Comparison of ENCODE assay signal across 30 cellular contexts in genomic region chr19:10398819-10399218, GRCh38. TPM values are rescaled to one million over a fixed set of nuclear protein-coding genes. Genes with fewer than 3 reads are reported as not detected.
A peak's percentile ranks its signal among the peaks of the same experiment; 100 is the strongest.
DNase-seq lines count a peak whose midpoint lies in the region; ATAC-seq and TF ChIP-seq lines count a peak whose summit lies in the region.
"Had no signal": no experiment of that assay in that cellular context is flagged by ENCODE, and none has a peak within 500 bp of the region (broad histone marks: within the 10 kb centered on the region; RNA-seq: fewer than 3 reads in every experiment).

No MANE protein-coding gene starts in this region.

- TF ChIP-seq POLR2A in heart left ventricle (IDR thresholded peaks at IDR 0.05) (no peak), lower leg skin (IDR thresholded peaks at IDR 0.05) (no peak)

- POLR2A ChIA-PET in CD8-positive, alpha-beta memory T cell (lab: Charles Lee): no interaction called here

- intact Hi-C loops in heart left ventricle (cut with DNase I) (no loop called here), Right ventricle myocardium inferior (cut with DNase I) (loop anchor here (10.0 kb wide), 1 partner anchor 284 kb away; the partner anchor contains the start of genes EIF3G and P2RY11), lower leg skin (cut with DNase I; ENCODE audit: low total_unique reads) (no loop called here), head of caudate nucleus (cut with DNase I) (no loop called here)

- H3K4me3 Mint-ChIP-seq in CD8-positive, alpha-beta memory T cell: no peak overlapping the region
- H3K4me3 Mint-ChIP-seq in activated T-helper 17 cell treated with anti-CD3 and anti-CD28 coated beads, Interleukin-2, amount 50 U/mL, for 72 hours: no peak overlapping the region
- H3K4me3 Mint-ChIP-seq in progenitor cell of endocrine pancreas (ENCODE audit: low read depth): no peak overlapping the region
- H3K4me3 Mint-ChIP-seq: stimulated activated naive B cell treated with anti-CD40 and anti-IgM and Interleukin-4, amounts not matched to agents 10 μg/mL and 1 μg/mL and 100 μg/mL, for 72 hours had no signal

- no peak overlapping the region for H3K4me3 ChIP-seq in heart left ventricle
- H3K4me3 ChIP-seq in CD8-positive, alpha-beta memory T cell (ENCODE audit: low read length): no peak overlapping the region
- no peak overlapping the region for H3K4me3 ChIP-seq in lower leg skin (ENCODE audit: low read depth, poor library complexity, severe bottlenecking)
- H3K4me3 ChIP-seq: adrenal gland, body of pancreas, HAP-1, suprapubic skin, upper lobe of right lung had no signal

- 74 to 81% (median 77%) methylated on average over 9 of the region's 9 CpGs for WGBS in heart left ventricle, 4 donors
- WGBS in lower leg skin, 2 donors: 81 to 89% methylated on average over 9 of the region's 9 CpGs

- H3K27me3 ChIP-seq in heart left ventricle: no peaks in the 10 kb centered on the region
- no peaks in the 10 kb centered on the region for H3K27me3 ChIP-seq in CD8-positive, alpha-beta memory T cell (ENCODE audit: insufficient read depth, low read length, poor library complexity, severe bottlenecking)
- H3K27me3 ChIP-seq: adrenal gland, BE2C, body of pancreas, suprapubic skin, upper lobe of right lung had no signal

- H3K4me1 Mint-ChIP-seq in CD8-positive, alpha-beta memory T cell: peaks cover 32 to 51% (median 43%) of the 10 kb centered on the region in 3 donors
- H3K4me1 Mint-ChIP-seq in activated T-helper 17 cell treated with anti-CD3 and anti-CD28 coated beads, Interleukin-2, amount 50 U/mL, for 72 hours: peaks cover 24% of the 10 kb centered on the region
- peaks cover 10% of the 10 kb centered on the region for H3K4me1 Mint-ChIP-seq in progenitor cell of endocrine pancreas (ENCODE audit: low read depth)

- H3K9me3 Mint-ChIP-seq in CD8-positive, alpha-beta memory T cell: no peaks in the 10 kb centered on the region
- no peaks in the 10 kb centered on the region for H3K9me3 Mint-ChIP-seq in activated T-helper 17 cell treated with anti-CD3 and anti-CD28 coated beads, Interleukin-2, amount 50 U/mL, for 72 hours
- H3K9me3 Mint-ChIP-seq in progenitor cell of endocrine pancreas (ENCODE audit: low read depth): no peaks in the 10 kb centered on the region
- H3K9me3 Mint-ChIP-seq: stimulated activated naive B cell treated with anti-CD40 and anti-IgM and Interleukin-4, amounts not matched to agents 10 μg/mL and 1 μg/mL and 100 μg/mL, for 72 hours had no signal

- H3K36me3 Mint-ChIP-seq in CD8-positive, alpha-beta memory T cell: peaks cover 0 to 66% (median 3%) of the 10 kb centered on the region in 3 donors
- peaks cover 94% of the 10 kb centered on the region for H3K36me3 Mint-ChIP-seq in activated T-helper 17 cell treated with anti-CD3 and anti-CD28 coated beads, Interleukin-2, amount 50 U/mL, for 72 hours (ENCODE audit: low read depth)
- H3K36me3 Mint-ChIP-seq in progenitor cell of endocrine pancreas (ENCODE audit: insufficient read depth): peaks cover 7% of the 10 kb centered on the region

- TF ChIP-seq CTCF in heart left ventricle (IDR thresholded peaks at IDR 0.05) (no peak), progenitor cell of endocrine pancreas (IDR thresholded peaks at IDR 0.05; ENCODE audit: unreplicated experiment) (no peak), lower leg skin (IDR thresholded peaks at IDR 0.05) (no peak)

- H3K4me1 ChIP-seq in heart left ventricle: peaks cover 5 to 67% (median 47%) of the 10 kb centered on the region in 12 donors
- H3K4me1 ChIP-seq in CD8-positive, alpha-beta memory T cell (ENCODE audit: insufficient read depth, low read length): peaks cover 26% of the 10 kb centered on the region
- H3K4me1 ChIP-seq: BE2C, Caco-2 had no signal

- H3K36me3 ChIP-seq in heart left ventricle: peaks cover 5 to 44% (median 24%) of the 10 kb centered on the region in 9 donors
- H3K36me3 ChIP-seq in CD8-positive, alpha-beta memory T cell (ENCODE audit: insufficient read depth, low read length): peaks cover 4% of the 10 kb centered on the region

- H3K9me3 ChIP-seq in heart left ventricle: no peaks in the 10 kb centered on the region
- no peaks in the 10 kb centered on the region for H3K9me3 ChIP-seq in CD8-positive, alpha-beta memory T cell (ENCODE audit: low read length)
- H3K9me3 ChIP-seq: adrenal gland, BE2C, body of pancreas, Caco-2, HAP-1, SK-N-SH, suprapubic skin, upper lobe of right lung had no signal

- H3K27me3 Mint-ChIP-seq in CD8-positive, alpha-beta memory T cell: peaks cover 0 to 6% of the 10 kb centered on the region in 2 donors
- no peaks in the 10 kb centered on the region for H3K27me3 Mint-ChIP-seq in activated T-helper 17 cell treated with anti-CD3 and anti-CD28 coated beads, Interleukin-2, amount 50 U/mL, for 72 hours
- no peaks in the 10 kb centered on the region for H3K27me3 Mint-ChIP-seq in progenitor cell of endocrine pancreas
- H3K27me3 Mint-ChIP-seq: stimulated activated naive B cell treated with anti-CD40 and anti-IgM and Interleukin-4, amounts not matched to agents 10 μg/mL and 1 μg/mL and 100 μg/mL, for 72 hours had no signal

- H3K27ac Mint-ChIP-seq in CD8-positive, alpha-beta memory T cell: peak overlapping the region in 5 of 8 donors; percentile 13 to 74 (median 58)
- H3K27ac Mint-ChIP-seq in activated T-helper 17 cell treated with anti-CD3 and anti-CD28 coated beads, Interleukin-2, amount 50 U/mL, for 72 hours: peak overlapping the region; percentile 27
- H3K27ac Mint-ChIP-seq in progenitor cell of endocrine pancreas: peak overlapping the region; percentile 33
- H3K27ac Mint-ChIP-seq: stimulated activated naive B cell treated with anti-CD40 and anti-IgM and Interleukin-4, amounts not matched to agents 10 μg/mL and 1 μg/mL and 100 μg/mL, for 72 hours had no signal

- ATAC-seq in heart left ventricle: no peak
- no peak for ATAC-seq in Right ventricle myocardium inferior
- no peak for ATAC-seq in activated T-helper 17 cell treated with anti-CD3 and anti-CD28 coated beads, Interleukin-2, amount 50 U/mL, for 72 hours (replicated peaks)
- ATAC-seq: body of pancreas; stimulated activated naive B cell treated with anti-CD40 and anti-IgM and Interleukin-4, amounts not matched to agents 10 μg/mL and 1 μg/mL and 100 μg/mL, for 72 hours; upper lobe of right lung had no signal

- CTCF ChIA-PET in CD8-positive, alpha-beta memory T cell (lab: Charles Lee): interaction anchor here (0.8 to 29.2 kb wide), 5 partner anchors 8 to 41 kb away, joined by 3 to 788 read pairs (median 4); partner anchors contain the start of gene PDE4A

- H3K27ac ChIP-seq in heart left ventricle: peak overlapping the region in 9 of 12 donors; percentile 26 to 95 (median 65)
- H3K27ac ChIP-seq in CD8-positive, alpha-beta memory T cell (ENCODE audit: low read depth, low read length): no peak overlapping the region
- H3K27ac ChIP-seq: adrenal gland, body of pancreas, suprapubic skin, upper lobe of right lung had no signal

- no peak for DNase-seq in heart left ventricle
- DNase-seq in Right ventricle myocardium inferior (ENCODE audit: missing footprints): no peak
- no peak for DNase-seq in CD8-positive, alpha-beta memory T cell
- DNase-seq in progenitor cell of endocrine pancreas (ENCODE audit: low spot score, unreplicated experiment): no peak
- no peak for DNase-seq in lower leg skin (ENCODE audit: low spot score in 2 of 2)
- no peak for DNase-seq in mesenteric fat pad (ENCODE audit: low spot score)
- no peak for DNase-seq in head of caudate nucleus
- DNase-seq: activated CD4-positive, alpha-beta T cell treated with anti-CD3 and anti-CD28 coated beads, Interleukin-2, amount 50 U/mL, for 4 hours; adrenal gland; BE2C; body of pancreas; Caco-2; cerebellar nuclear complex; DMS53; hippocampal formation; KG1; mammary epithelial cell; NCI-H1092 treated with DMSO at 0.1 percent for 48 hours; NCI-H187 treated with DMSO at 0.1 percent for 48 hours; NCI-H2171; NCI-H510A treated with DMSO at 0.1 percent for 48 hours; OCI-M1; posterior cingulate gyrus; SK-N-SH; stimulated activated CD4-positive, alpha-beta T cell treated with anti-CD3 and anti-CD28 coated beads, Interleukin-15, amount 100 ng/mL, for 24 hours; stimulated activated naive B cell treated with anti-CD40 and anti-IgM and Interleukin-4, amounts not matched to agents 10 μg/mL and 1 μg/mL and 100 μg/mL, for 72 hours; upper lobe of right lung had no signal

RNA-seq across cellular contexts. Expression of gene CDC37, which starts 4.5 kb away (rescaled TPM):
- total RNA-seq in heart left ventricle (100 to 1,000 TPM; 108 to 189 (median 138) TPM), Right ventricle myocardium inferior (155 TPM), progenitor cell of endocrine pancreas (148 and 149 TPM in 2 replicates), lower leg skin (100 to 1,000 TPM in 3 of 4 donors, 10 to 100 TPM in 1; 92.8 to 142 (median 120) TPM), mesenteric fat pad (173 TPM)
- 100 to 1,000 TPM; 199 to 282 TPM for polyA plus RNA-seq in heart left ventricle
- 100 to 1,000 TPM; 273 to 277 TPM for total RNA-seq in CD8-positive, alpha-beta memory T cell
- 100 TPM for polyA plus RNA-seq in CD8-positive, alpha-beta memory T cell
- total RNA-seq in activated T-helper 17 cell treated with anti-CD3 and anti-CD28 coated beads, Interleukin-2, amount 50 U/mL, for 72 hours: 100 to 1,000 TPM; 140 to 226 TPM

RNA-seq across cellular contexts. Expression of gene TYK2, which starts 18.4 kb away (rescaled TPM):
- total RNA-seq in heart left ventricle (10 to 100 TPM; 37.7 to 86.3 (median 55.3) TPM), Right ventricle myocardium inferior (67.1 TPM), progenitor cell of endocrine pancreas (147 and 148 TPM in 2 replicates), lower leg skin (100 to 1,000 TPM in 1 of 4 donors, 10 to 100 TPM in 3; 48.2 to 115 (median 64.8) TPM), mesenteric fat pad (91.5 TPM)
- 100 to 1,000 TPM in 1 of 2 donors, 10 to 100 TPM in 1; 71.7 to 100 TPM for polyA plus RNA-seq in heart left ventricle
- total RNA-seq in CD8-positive, alpha-beta memory T cell: 100 to 1,000 TPM; 210 to 212 TPM
- 74.4 TPM for polyA plus RNA-seq in CD8-positive, alpha-beta memory T cell
- total RNA-seq in activated T-helper 17 cell treated with anti-CD3 and anti-CD28 coated beads, Interleukin-2, amount 50 U/mL, for 72 hours: 100 to 1,000 TPM; 221 to 245 TPM

RNA-seq across cellular contexts. Expression of gene PDE4A, which starts 21.5 kb away (rescaled TPM):
- total RNA-seq in heart left ventricle (10 to 100 TPM in 8 of 9 donors, 1 to 10 TPM in 1; 9.3 to 33.3 (median 17.3) TPM), Right ventricle myocardium inferior (37.0 TPM), progenitor cell of endocrine pancreas (0.72 and 0.87 TPM in 2 replicates), lower leg skin (1 to 10 TPM; 4.1 to 6.8 (median 5.7) TPM), mesenteric fat pad (28.5 TPM)
- 10 to 100 TPM in 1 of 2 donors, 1 to 10 TPM in 1; 5.2 to 11.2 TPM for polyA plus RNA-seq in heart left ventricle
- total RNA-seq in CD8-positive, alpha-beta memory T cell: 10 to 100 TPM; 21.6 to 22.2 TPM
- 7.5 TPM for polyA plus RNA-seq in CD8-positive, alpha-beta memory T cell
- 1 to 10 TPM; 9.0 to 9.1 TPM for total RNA-seq in activated T-helper 17 cell treated with anti-CD3 and anti-CD28 coated beads, Interleukin-2, amount 50 U/mL, for 72 hours

RNA-seq across cellular contexts. Expression of gene ICAM3, which starts 59.4 kb away (rescaled TPM):
- total RNA-seq in heart left ventricle (10 to 100 TPM in 8 of 9 donors, 1 to 10 TPM in 1; 5.6 to 24.9 (median 18.3) TPM), Right ventricle myocardium inferior (36.7 TPM), progenitor cell of endocrine pancreas (5.1 and 6.3 TPM in 2 replicates), lower leg skin (10 to 100 TPM in 1 of 4 donors, 1 to 10 TPM in 3; 3.8 to 10.2 (median 5.1) TPM), mesenteric fat pad (25.0 TPM)
- 10 to 100 TPM in 1 of 2 donors, 1 to 10 TPM in 1; 8.6 to 15.5 TPM for polyA plus RNA-seq in heart left ventricle
- 10 to 100 TPM; 83.0 to 89.1 TPM for total RNA-seq in CD8-positive, alpha-beta memory T cell
- polyA plus RNA-seq in CD8-positive, alpha-beta memory T cell: 244 TPM
- total RNA-seq in activated T-helper 17 cell treated with anti-CD3 and anti-CD28 coated beads, Interleukin-2, amount 50 U/mL, for 72 hours: 100 to 1,000 TPM; 144 to 228 TPM
